ENCODE assay signal across 23 cellular contexts in the genomic region with DNA sequence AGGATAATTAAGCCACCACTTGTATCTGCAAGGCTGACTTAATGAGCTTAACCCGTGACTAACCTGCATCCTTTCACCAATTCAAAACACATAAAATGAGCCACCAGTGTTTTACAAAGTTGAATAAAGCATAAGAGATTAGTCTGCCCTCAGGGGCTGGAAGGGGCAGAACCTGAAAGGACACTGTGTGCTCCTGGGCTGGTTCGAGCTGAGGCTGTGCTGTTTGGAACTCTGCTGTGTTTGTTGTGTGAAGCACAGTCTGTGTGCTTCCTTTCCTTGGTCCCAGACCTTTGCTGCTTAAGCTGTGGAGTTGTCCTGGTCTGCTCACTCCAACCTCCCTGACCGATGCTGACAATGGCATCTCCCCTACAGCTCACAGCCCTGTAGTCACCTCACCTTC. TPM values are rescaled to one million over a fixed set of nuclear protein-coding genes. Genes with fewer than 3 reads are reported as not detected.
DNase-seq lines count a peak whose midpoint lies in the region; ATAC-seq and TF ChIP-seq lines count a peak whose summit lies in the region.
"Had no signal": no experiment of that assay in that cellular context is flagged by ENCODE, and none has a peak within 500 bp of the region (broad histone marks: within the 10 kb centered on the region; RNA-seq: fewer than 3 reads in every experiment).

No MANE protein-coding gene starts in this region.

- H3K27ac ChIP-seq in upper lobe of right lung (no peak overlapping the region), upper lobe of left lung (no peak overlapping the region), thyroid gland (no peak overlapping the region)
- H3K27ac ChIP-seq: C4-2B, parathyroid adenoma had no signal

- no peaks in the 10 kb centered on the region for H3K4me1 Mint-ChIP-seq in activated naive CD4-positive, alpha-beta T cell treated with anti-CD3 and anti-CD28 coated beads, Interleukin-2, amount 10 ng/mL, durations not matched to agents 7 days and 5 days
- H3K4me1 Mint-ChIP-seq: activated T-helper 17 cell treated with anti-CD3 and anti-CD28 coated beads, Interleukin-2, amount 50 U/mL, for 72 hours had no signal

- H3K27me3 ChIP-seq in upper lobe of right lung, result no peaks in the 10 kb centered on the region
- H3K27me3 ChIP-seq in upper lobe of left lung, result no peaks in the 10 kb centered on the region
- no peaks in the 10 kb centered on the region for H3K27me3 ChIP-seq in thyroid gland

- TF ChIP-seq POLR2A in upper lobe of left lung (IDR thresholded peaks at IDR 0.05), result no peak
- no peak for TF ChIP-seq POLR2A in thyroid gland (IDR thresholded peaks at IDR 0.05)

- 83 to 87% methylated on average over 1 to 3 of the region's 3 CpGs for WGBS in upper lobe of left lung, 2 donors
- 40 to 57% methylated on average over 3 of the region's 3 CpGs for WGBS in thyroid gland, 2 donors

- CTCF ChIA-PET in activated naive CD4-positive, alpha-beta T cell treated with anti-CD3 and anti-CD28 coated beads, Interleukin-2, amount 10 ng/mL, durations not matched to agents 7 days and 5 days (lab: Charles Lee), result no interaction called here

- H3K4me3 ChIP-seq in upper lobe of right lung (no peak overlapping the region), upper lobe of left lung (no peak overlapping the region), thyroid gland (replicated peaks in 1 of 3) (no peak overlapping the region)
- H3K4me3 ChIP-seq: GM12878 had no signal

- H3K27ac Mint-ChIP-seq in activated naive CD4-positive, alpha-beta T cell treated with anti-CD3 and anti-CD28 coated beads, Interleukin-2, amount 10 ng/mL, durations not matched to agents 7 days and 5 days, result peak overlapping the region; percentile 5
- H3K27ac Mint-ChIP-seq: activated T-helper 17 cell treated with anti-CD3 and anti-CD28 coated beads, Interleukin-2, amount 50 U/mL, for 72 hours had no signal

- no peak for DNase-seq in activated naive CD4-positive, alpha-beta T cell treated with anti-CD3 and anti-CD28 coated beads, Interleukin-2, amount 10 ng/mL, durations not matched to agents 7 days and 5 days
- no peak for DNase-seq in activated naive CD4-positive, alpha-beta T cell treated with Interleukin-2 at 50 U/mL for 16 hours
- peak; percentile 84 for DNase-seq in SK-MEL-5 (ENCODE audit: low read depth, low spot score)
- peak; percentile 59 for DNase-seq in foreskin melanocyte
- DNase-seq in upper lobe of right lung, result no peak
- no peak for DNase-seq in upper lobe of left lung
- DNase-seq in thyroid gland, result no peak
- DNase-seq: activated CD4-positive, alpha-beta T cell treated with anti-CD3 and anti-CD28 coated beads for 4 hours; DMS 273 treated with DMSO at 0.1 percent for 48 hours; naive thymus-derived CD4-positive, alpha-beta T cell; NCI-H2081 treated with DMSO at 0.1 percent for 48 hours; NCI-H510A; stimulated activated CD4-positive, alpha-beta T cell treated with anti-CD3 and anti-CD28 coated beads, Interleukin-15, amount 100 ng/mL, for 24 hours had no signal

- H3K27me3 Mint-ChIP-seq in activated naive CD4-positive, alpha-beta T cell treated with anti-CD3 and anti-CD28 coated beads, Interleukin-2, amount 10 ng/mL, durations not matched to agents 7 days and 5 days, result no peaks in the 10 kb centered on the region
- H3K27me3 Mint-ChIP-seq: activated T-helper 17 cell treated with anti-CD3 and anti-CD28 coated beads, Interleukin-2, amount 50 U/mL, for 72 hours; naive thymus-derived CD4-positive, alpha-beta T cell had no signal

- in situ Hi-C loops in SK-MEL-5 (cut with HindIII; ENCODE audit: low pct_unique_long_range_greater_than_20kb, low sequenced_read_pairs), result no loop called here

- no peak for TF ChIP-seq EP300 in upper lobe of left lung (IDR thresholded peaks at IDR 0.05)

- H3K4me3 Mint-ChIP-seq in activated naive CD4-positive, alpha-beta T cell treated with anti-CD3 and anti-CD28 coated beads, Interleukin-2, amount 10 ng/mL, durations not matched to agents 7 days and 5 days, result no peak overlapping the region
- H3K4me3 Mint-ChIP-seq: activated T-helper 17 cell treated with anti-CD3 and anti-CD28 coated beads, Interleukin-2, amount 50 U/mL, for 72 hours; naive thymus-derived CD4-positive, alpha-beta T cell had no signal

- TF ChIP-seq CTCF in upper lobe of right lung (IDR thresholded peaks at IDR 0.05) (no peak), upper lobe of left lung (IDR thresholded peaks at IDR 0.05) (no peak), thyroid gland (IDR thresholded peaks at IDR 0.05) (no peak)

- intact Hi-C loops in upper lobe of right lung (cut with DNase I), result no loop called here
- intact Hi-C loops in thyroid gland (cut with DNase I), result no loop called here

- H3K36me3 ChIP-seq in upper lobe of right lung, result peaks cover 17% of the 10 kb centered on the region
- H3K36me3 ChIP-seq in upper lobe of left lung, result peaks cover 8 to 26% (median 13%) of the 10 kb centered on the region in 4 donors
- peaks cover 12 to 15% of the 10 kb centered on the region in 2 donors for H3K36me3 ChIP-seq in thyroid gland

- H3K36me3 Mint-ChIP-seq in activated naive CD4-positive, alpha-beta T cell treated with anti-CD3 and anti-CD28 coated beads, Interleukin-2, amount 10 ng/mL, durations not matched to agents 7 days and 5 days, result peaks cover 17% of the 10 kb centered on the region

- ATAC-seq in upper lobe of right lung, result peak; percentile 14
- ATAC-seq in upper lobe of left lung (ENCODE audit: low FRiP score in 2 of 2), result no peak
- no peak for ATAC-seq in activated CD4-positive, CD25-positive, alpha-beta regulatory T cell treated with anti-CD3 and anti-CD28 coated beads, Interleukin-2, amount 50 U/mL, for 24 hours
- ATAC-seq: activated T-helper 17 cell treated with anti-CD3 and anti-CD28 coated beads, Interleukin-2, amount 50 U/mL, for 72 hours; GM12878; naive thymus-derived CD4-positive, alpha-beta T cell had no signal

- no peaks in the 10 kb centered on the region for H3K4me1 ChIP-seq in upper lobe of right lung
- H3K4me1 ChIP-seq in upper lobe of left lung, result no peaks in the 10 kb centered on the region
- no peaks in the 10 kb centered on the region for H3K4me1 ChIP-seq in thyroid gland
- H3K4me1 ChIP-seq: parathyroid adenoma had no signal

- no peaks in the 10 kb centered on the region for H3K9me3 Mint-ChIP-seq in activated naive CD4-positive, alpha-beta T cell treated with anti-CD3 and anti-CD28 coated beads, Interleukin-2, amount 10 ng/mL, durations not matched to agents 7 days and 5 days
- H3K9me3 Mint-ChIP-seq: activated T-helper 17 cell treated with anti-CD3 and anti-CD28 coated beads, Interleukin-2, amount 50 U/mL, for 72 hours; naive thymus-derived CD4-positive, alpha-beta T cell had no signal

- H3K9me3 ChIP-seq in upper lobe of right lung, result no peaks in the 10 kb centered on the region
- no peaks in the 10 kb centered on the region for H3K9me3 ChIP-seq in upper lobe of left lung
- H3K9me3 ChIP-seq in thyroid gland, result no peaks in the 10 kb centered on the region

RNA-seq across cellular contexts. Expression of a gene that starts 27.7 kb away (rescaled TPM):
- 387 and 400 TPM in 2 replicates for total RNA-seq in SK-MEL-5 (2014; rRNA removed; shearing (Covaris generic))
- 260 and 275 TPM in 2 replicates for polyA plus RNA-seq in SK-MEL-5 (2015; cell fraction: cytosol; rRNA removed)
- 148 and 174 TPM in 2 replicates for polyA plus RNA-seq in SK-MEL-5 (2015; cell fraction: nucleus; rRNA removed)
- total RNA-seq in upper lobe of right lung (96.4 TPM), upper lobe of left lung (100 to 1,000 TPM in 2 of 6 donors, 10 to 100 TPM in 4; 69.9 to 115 (median 85.4) TPM), thyroid gland (100 to 1,000 TPM; 197 to 321 (median 253) TPM)

RNA-seq across cellular contexts. Expression of a gene that starts 38.1 kb away (rescaled TPM):
- not detected in 2 replicates for total RNA-seq in SK-MEL-5 (2014; rRNA removed; shearing (Covaris generic))
- polyA plus RNA-seq in SK-MEL-5 (2015; cell fraction: cytosol; rRNA removed), result 0.05 and 0.08 TPM in 2 replicates
- polyA plus RNA-seq in SK-MEL-5 (2015; cell fraction: nucleus; rRNA removed), result not detected in 2 replicates
- total RNA-seq in upper lobe of right lung, result not detected
- total RNA-seq in upper lobe of left lung, result not detected
- total RNA-seq in thyroid gland, result not detected
- total RNA-seq: activated T-helper 17 cell treated with anti-CD3 and anti-CD28 coated beads, Interleukin-2, amount 50 U/mL, for 72 hours; epithelial cell of proximal tubule; frontal cortex; GM12878; kidney epithelial cell; naive thymus-derived CD4-positive, alpha-beta T cell; sciatic nerve; subcutaneous adipose tissue had no signal
- polyA plus RNA-seq: naive thymus-derived CD4-positive, alpha-beta T cell had no signal

Comparison
In these comparisons a context has a peak if more than half of its experiments do, and no peak if none do; other contexts are left out.
1. DNase-seq: peak in SK-MEL-5 (single experiment) and foreskin melanocyte (single experiment); none in activated naive CD4-positive, alpha-beta T cell treated with anti-CD3 and anti-CD28 coated beads, Interleukin-2, amount 10 ng/mL, durations not matched to agents 7 days and 5 days (single experiment), activated naive CD4-positive, alpha-beta T cell treated with Interleukin-2 at 50 U/mL for 16 hours (single experiment), upper lobe of right lung (single experiment), upper lobe of left lung (0 of 2) and thyroid gland (0 of 2).